Comparison of ENCODE assay signal across 25 cellular contexts in the genomic region with DNA sequence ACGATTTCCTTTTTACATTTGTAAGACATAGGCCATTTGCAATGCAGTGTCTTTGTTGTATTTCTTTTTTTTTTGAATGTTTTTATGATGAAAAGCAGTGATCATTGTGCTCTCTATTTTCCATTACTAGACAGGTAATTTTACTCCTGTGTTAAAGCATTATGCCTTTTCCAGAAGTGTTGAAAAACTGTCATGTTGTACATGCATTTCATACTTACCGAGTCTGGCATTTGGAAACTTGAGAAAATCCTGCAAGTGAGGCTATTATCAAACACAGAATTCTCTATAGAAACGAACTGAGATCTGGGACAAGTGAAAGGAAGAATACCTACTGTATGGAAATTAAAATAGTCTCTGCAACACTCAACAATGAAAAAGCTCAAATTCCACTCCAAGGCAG.
"Had no signal": no experiment of that assay in that cellular context is flagged by ENCODE, and none has a peak within 500 bp of the region (broad histone marks: within the 10 kb centered on the region; RNA-seq: fewer than 3 reads in every experiment).

No MANE protein-coding gene starts in this region.

- H3K4me3 ChIP-seq: stomach, suprapubic skin, testis, thoracic aorta, thyroid gland, tibial artery, tibial nerve, transverse colon, upper lobe of left lung, upper lobe of right lung, uterus, vagina had no signal

- H3K36me3 ChIP-seq: stomach, suprapubic skin, thoracic aorta, thyroid gland, tibial artery, tibial nerve, transverse colon, upper lobe of left lung, upper lobe of right lung, uterus, vagina had no signal

- H3K27me3 ChIP-seq: stomach, suprapubic skin, testis, thyroid gland, tibial artery, tibial nerve, transverse colon, upper lobe of left lung, upper lobe of right lung, uterus, vagina had no signal

- DNase-seq: stimulated activated CD4-positive, alpha-beta T cell treated with anti-CD3 and anti-CD28 coated beads, Interleukin-2, amount 100 ng/mL, for 48 hours; stimulated activated CD4-positive, alpha-beta T cell treated with anti-CD3 and anti-CD28 coated beads, Interleukin-4, amount 100 ng/mL, for 1 hour; stimulated activated CD4-positive, alpha-beta T cell treated with anti-CD3 and anti-CD28 coated beads, Interleukin-4, amount 100 ng/mL, for 24 hours; stimulated activated CD4-positive, alpha-beta T cell treated with anti-CD3 and anti-CD28 coated beads, Interleukin-4, amount 100 ng/mL, for 4 hours; stimulated activated CD8-positive, alpha-beta memory T cell treated with anti-CD3 and anti-CD28 coated beads, Interleukin-4, amount 100 ng/mL, for 48 hours; stimulated activated naive B cell treated with anti-CD40 and anti-IgM and Interleukin-4, amounts not matched to agents 10 μg/mL and 1 μg/mL and 100 μg/mL, for 72 hours; stimulated activated naive CD4-positive, alpha-beta T cell; stimulated activated naive CD4-positive, alpha-beta T cell treated with Interleukin-2 at 50 U/mL for 16 hours; stimulated activated naive CD8-positive, alpha-beta T cell treated with anti-CD3 and anti-CD28 coated beads, Interleukin-15, amount 100 ng/mL, for 72 hours; stimulated activated naive CD8-positive, alpha-beta T cell treated with anti-CD3 and anti-CD28 coated beads, Interleukin-15, Interleukin-2, amounts not matched to agents 100 U/mL and 50 U/mL, for 24 hours; stomach; substantia nigra; testis; thyroid gland; tibial artery; transverse colon; trophoblast cell; upper lobe of left lung; upper lobe of right lung; uterus had no signal

- H3K9me3 ChIP-seq: suprapubic skin, testis, thoracic aorta, thyroid gland, transverse colon, upper lobe of left lung, upper lobe of right lung, uterus, vagina had no signal

- H3K4me1 ChIP-seq: stomach, suprapubic skin, testis, thyroid gland, tibial artery, tibial nerve, transverse colon, upper lobe of left lung, upper lobe of right lung, uterus, vagina had no signal

- FAIRE-seq: urothelium cell line had no signal

- H3K27ac ChIP-seq: stomach, suprapubic skin, testis, thoracic aorta, thyroid gland, tibial artery, tibial nerve, transverse colon, upper lobe of left lung, upper lobe of right lung, uterus, vagina had no signal
